Comparison of ENCODE assay signal across 11 cellular contexts in genomic region chr20:48797275-48797825, GRCh38. TPM values are rescaled to one million over a fixed set of nuclear protein-coding genes. Genes with fewer than 3 reads are reported as not detected.
A peak's percentile ranks its signal among the peaks of the same experiment; 100 is the strongest.
DNase-seq lines count a peak whose midpoint lies in the region; ATAC-seq and TF ChIP-seq lines count a peak whose summit lies in the region.
"Had no signal": no experiment of that assay in that cellular context is flagged by ENCODE, and none has a peak within 500 bp of the region (broad histone marks: within the 10 kb centered on the region; RNA-seq: fewer than 3 reads in every experiment).

No MANE protein-coding gene starts in this region.

- H3K27ac ChIP-seq in gastroesophageal sphincter: peak overlapping the region in 1 of 4 donors; percentile 9
- H3K27ac ChIP-seq: epithelial cell of prostate had no signal

- peaks cover 0 to 30% (median 3%) of the 10 kb centered on the region in 3 donors for H3K4me1 ChIP-seq in gastroesophageal sphincter
- H3K4me1 ChIP-seq: BE2C had no signal

- DNase-seq in CD14-positive monocyte (ENCODE audit: low spot score) (peak; percentile 80), RPMI7951 (ENCODE audit: low read depth) (peak; percentile 32), natural killer cell (no peak), GM13977 (ENCODE audit: low spot score) (no peak), COR-L47 (lab: John Stamatoyannopoulos, UW) (no peak)
- DNase-seq: BE2C, NCI-H524 had no signal

- peaks cover 0 to 1% (median 0%) of the 10 kb centered on the region in 7 donors for H3K9me3 Mint-ChIP-seq in CD14-positive monocyte
- no peaks in the 10 kb centered on the region for H3K9me3 Mint-ChIP-seq in natural killer cell

- H3K4me3 Mint-ChIP-seq in CD14-positive monocyte (peak overlapping the region; percentile 45 to 74), natural killer cell (peak overlapping the region; percentile 61)

- no peak for TF ChIP-seq EP300 in gastroesophageal sphincter (IDR thresholded peaks at IDR 0.05)

- 65 to 74% methylated on average over 3 to 8 of the region's 15 CpGs for WGBS in gastroesophageal sphincter (ENCODE audit: low coverage in 1 of 2), 2 donors

- no peaks in the 10 kb centered on the region for H3K27me3 ChIP-seq in gastroesophageal sphincter
- H3K27me3 ChIP-seq: BE2C had no signal

- H3K4me1 Mint-ChIP-seq in CD14-positive monocyte (peaks cover 82% of the 10 kb centered on the region), natural killer cell (peaks cover 53 to 85% of the 10 kb centered on the region in 2 donors)

- H3K4me3 ChIP-seq in gastroesophageal sphincter: no peak overlapping the region

- H3K36me3 Mint-ChIP-seq in CD14-positive monocyte (peaks cover 26 to 29% of the 10 kb centered on the region in 2 donors), natural killer cell (no peaks in the 10 kb centered on the region)

- intact Hi-C loops in CD14-positive monocyte (cut with micrococcal nuclease): no loop called here
- intact Hi-C loops in natural killer cell (cut with micrococcal nuclease): no loop called here

- no peak for TF ChIP-seq POLR2A in gastroesophageal sphincter (IDR thresholded peaks at IDR 0.05)

- H3K36me3 ChIP-seq in gastroesophageal sphincter: no peaks in the 10 kb centered on the region
- H3K36me3 ChIP-seq: BE2C had no signal

- ATAC-seq in gastroesophageal sphincter (peak; percentile 66), natural killer cell (peak in 2 of 3 donors; percentile 31 to 36), GM18867 (IDR thresholded peaks at IDR 0.05; ENCODE audit: unreplicated experiment) (no peak), HG02981 (IDR thresholded peaks at IDR 0.05; ENCODE audit: unreplicated experiment) (no peak)

- H3K27me3 Mint-ChIP-seq in CD14-positive monocyte (ENCODE audit: low read depth in 3 of 3) (peaks cover 0 to 2% (median 0%) of the 10 kb centered on the region in 3 donors), natural killer cell (ENCODE audit: low read depth in 2 of 2) (no peaks in the 10 kb centered on the region)

- H3K27ac Mint-ChIP-seq in CD14-positive monocyte: peak overlapping the region; percentile 87 to 96 (median 91)
- H3K27ac Mint-ChIP-seq in natural killer cell: peak overlapping the region; percentile 87 to 92

- TF ChIP-seq CTCF in CD14-positive monocyte (IDR thresholded peaks at IDR 0.05) (no peak), gastroesophageal sphincter (IDR thresholded peaks at IDR 0.05) (no peak), natural killer cell (IDR thresholded peaks at IDR 0.05) (no peak), GM13977 (IDR thresholded peaks at IDR 0.05; ENCODE audit: extremely low read depth, insufficient read depth, missing control alignments) (no peak)

- in situ Hi-C loops in GM13977 (cut with MboI; ENCODE audit: low pct_unique_long_range_greater_than_20kb, low sequenced_read_pairs, unreplicated experiment): no loop called here

- no peaks in the 10 kb centered on the region for H3K9me3 ChIP-seq in gastroesophageal sphincter
- H3K9me3 ChIP-seq: BE2C had no signal

RNA-seq across cellular contexts. Expression of gene PREX1, which starts 30.4 kb away (rescaled TPM):
- polyA plus RNA-seq in CD14-positive monocyte: 10 to 100 TPM; 24.3 to 27.5 TPM
- 1.2 and 1.3 TPM in 2 replicates for total RNA-seq in RPMI7951 (2014; rRNA removed; shearing (Covaris generic))
- 10 to 100 TPM; 16.3 to 35.7 (median 20.0) TPM for total RNA-seq in gastroesophageal sphincter
- total RNA-seq in natural killer cell: 100 to 1,000 TPM; 382 to 392 (median 389) TPM

Comparison
In these comparisons a context has a peak if more than half of its experiments do, and no peak if none do; other contexts are left out.
1. DNase-seq: peak in CD14-positive monocyte (single experiment) and RPMI7951 (single experiment); none in natural killer cell (single experiment), GM13977 (single experiment) and COR-L47 (single experiment).
2. ATAC-seq: peak in gastroesophageal sphincter (single experiment) and natural killer cell (2 of 3); none in GM18867 (single experiment) and HG02981 (single experiment).
3. RNA of gene PREX1, which starts 30.4 kb away (total RNA-seq): 382 to 392 TPM in natural killer cell; 16.3 to 35.7 TPM in gastroesophageal sphincter and 1.2 to 1.3 TPM in RPMI7951; every median in the first group is over 10 times any median in the second.